Comparison of ENCODE assay signal across 16 cellular contexts in the genomic region with DNA sequence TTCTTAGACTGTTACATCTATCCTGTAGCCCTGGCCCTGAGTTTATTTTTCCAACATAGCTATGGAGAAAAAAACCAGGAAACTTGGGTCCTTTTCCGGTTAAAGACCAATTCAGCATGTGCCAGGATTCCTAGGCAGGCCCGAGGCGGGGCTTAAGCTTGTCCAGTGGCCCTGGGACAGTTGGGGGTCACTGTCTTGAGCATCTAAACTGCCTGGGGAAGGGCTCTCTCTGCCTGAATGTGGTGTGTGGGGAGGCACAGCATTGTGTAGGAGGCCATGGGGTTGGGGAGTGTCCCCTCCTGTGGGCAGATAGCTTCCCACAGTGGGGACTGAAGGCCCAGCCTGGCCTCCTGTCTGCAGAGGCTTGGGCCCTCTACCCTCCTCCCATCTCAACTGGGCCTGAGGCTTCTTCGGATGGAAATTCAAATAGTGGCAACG.
DNase-seq lines count a peak whose midpoint lies in the region; ATAC-seq and TF ChIP-seq lines count a peak whose summit lies in the region.
"Had no signal": no experiment of that assay in that cellular context is flagged by ENCODE, and none has a peak within 500 bp of the region (broad histone marks: within the 10 kb centered on the region; RNA-seq: fewer than 3 reads in every experiment).

No MANE protein-coding gene starts in this region.

- intact Hi-C loops in Right ventricle myocardium superior (cut with DNase I) (no loop called here), lower lobe of right lung (cut with DNase I) (no loop called here), upper lobe of right lung (cut with DNase I) (no loop called here)

- H3K36me3 ChIP-seq in right atrium auricular region = peaks cover 46% of the 10 kb centered on the region
- peaks cover 54% of the 10 kb centered on the region for H3K36me3 ChIP-seq in lower lobe of right lung
- peaks cover 44% of the 10 kb centered on the region for H3K36me3 ChIP-seq in upper lobe of right lung

- no peak overlapping the region for H3K27ac ChIP-seq in right atrium auricular region
- no peak overlapping the region for H3K27ac ChIP-seq in lower lobe of right lung
- H3K27ac ChIP-seq in upper lobe of right lung = no peak overlapping the region

- H3K27me3 ChIP-seq in right atrium auricular region (no peaks in the 10 kb centered on the region), lower lobe of right lung (ENCODE audit: low read depth) (no peaks in the 10 kb centered on the region), upper lobe of right lung (no peaks in the 10 kb centered on the region)

- no peaks in the 10 kb centered on the region for H3K36me3 Mint-ChIP-seq in glutamatergic neuron (ENCODE audit: unreplicated experiment)

- peak; percentile 6 for DNase-seq in Right ventricle myocardium superior
- DNase-seq in right atrium auricular region (ENCODE audit: low spot score) = no peak
- DNase-seq in glutamatergic neuron = peak; percentile 7
- peak; percentile 14 for DNase-seq in lower lobe of right lung
- DNase-seq in upper lobe of right lung = peak; percentile 56
- no peak for DNase-seq in NCI-H187 treated with DMSO at 0.1 percent for 48 hours (lab: John Stamatoyannopoulos, UW)
- DNase-seq in NCI-H1417 treated with DMSO at 0.1 percent for 48 hours (lab: John Stamatoyannopoulos, UW) = no peak
- DNase-seq: DMS153, EL, KBM-7, MV-4-11, NCI-H1436 treated with DMSO at 0.1 percent for 48 hours, NCI-H2081, NCI-H510A, SIG-M5 had no signal

- peaks cover 2% of the 10 kb centered on the region for H3K27me3 Mint-ChIP-seq in glutamatergic neuron (ENCODE audit: unreplicated experiment)

- H3K4me3 Mint-ChIP-seq in glutamatergic neuron (ENCODE audit: unreplicated experiment) = no peak overlapping the region

- peaks cover 6% of the 10 kb centered on the region for H3K4me1 Mint-ChIP-seq in glutamatergic neuron (ENCODE audit: low read depth, unreplicated experiment)

- ATAC-seq in Right ventricle myocardium superior (ENCODE audit: poor library complexity) (no peak), lower lobe of right lung (no peak), upper lobe of right lung (no peak)

- H3K27ac Mint-ChIP-seq in glutamatergic neuron (ENCODE audit: unreplicated experiment) = no peak overlapping the region

- H3K9me3 Mint-ChIP-seq in glutamatergic neuron (ENCODE audit: unreplicated experiment) = peaks cover 5% of the 10 kb centered on the region

- H3K4me3 ChIP-seq in right atrium auricular region = no peak overlapping the region
- H3K4me3 ChIP-seq in lower lobe of right lung = no peak overlapping the region
- H3K4me3 ChIP-seq in upper lobe of right lung = no peak overlapping the region

- H3K9me3 ChIP-seq in right atrium auricular region (no peaks in the 10 kb centered on the region), lower lobe of right lung (no peaks in the 10 kb centered on the region), upper lobe of right lung (no peaks in the 10 kb centered on the region)
- H3K9me3 ChIP-seq: Caco-2 had no signal

- H3K4me1 ChIP-seq in right atrium auricular region = no peaks in the 10 kb centered on the region
- no peaks in the 10 kb centered on the region for H3K4me1 ChIP-seq in lower lobe of right lung
- H3K4me1 ChIP-seq in upper lobe of right lung = no peaks in the 10 kb centered on the region
- H3K4me1 ChIP-seq: Caco-2 had no signal

- no peak for TF ChIP-seq CTCF in right atrium auricular region (IDR thresholded peaks at IDR 0.05)
- no peak for TF ChIP-seq CTCF in glutamatergic neuron (IDR thresholded peaks at IDR 0.05; ENCODE audit: partially characterized antibody, unreplicated experiment)
- no peak for TF ChIP-seq CTCF in lower lobe of right lung (IDR thresholded peaks at IDR 0.05)
- TF ChIP-seq CTCF in upper lobe of right lung (IDR thresholded peaks at IDR 0.05) = no peak

Comparison
In these comparisons a context has a peak if more than half of its experiments do, and no peak if none do; other contexts are left out.
1. DNase-seq: peak in Right ventricle myocardium superior (single experiment), glutamatergic neuron (single experiment), lower lobe of right lung (single experiment) and upper lobe of right lung (single experiment); none in right atrium auricular region (single experiment), NCI-H187 treated with DMSO at 0.1 percent for 48 hours (single experiment) and NCI-H1417 treated with DMSO at 0.1 percent for 48 hours (single experiment).